In the genomic region with DNA sequence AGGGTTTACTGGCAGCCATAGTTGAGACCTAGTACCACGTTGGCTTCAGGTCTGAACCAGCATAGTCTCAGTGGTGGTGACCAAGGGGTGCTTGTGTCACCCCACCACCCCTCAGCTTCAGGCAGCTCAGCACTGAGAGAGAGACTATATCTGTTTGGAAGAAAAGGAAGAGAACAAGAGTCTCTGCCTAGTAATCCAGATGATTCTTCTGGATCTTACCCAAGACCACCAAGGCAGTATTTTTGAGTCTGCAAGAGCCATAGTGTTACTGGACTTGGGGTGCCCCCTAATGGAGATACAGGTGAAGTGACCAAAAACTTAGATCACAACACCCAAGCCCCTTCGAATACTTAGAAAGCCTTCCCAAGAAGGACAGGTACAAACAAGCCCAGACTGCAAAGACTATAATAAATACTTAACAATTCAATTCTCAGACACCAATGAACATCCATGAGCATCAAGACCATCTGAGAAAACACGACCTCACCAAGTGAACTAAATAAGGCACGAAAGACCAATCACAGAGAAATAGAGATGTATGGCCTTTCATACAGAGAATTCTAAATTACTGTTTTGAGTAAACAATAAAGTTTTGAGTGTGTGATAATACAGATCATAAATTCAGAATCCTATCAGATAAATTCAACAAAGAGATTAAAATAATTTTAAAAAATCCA, we compare ENCODE assay signal across 8 cellular contexts.
DNase-seq lines count a peak whose midpoint lies in the region; ATAC-seq lines count a peak whose summit lies in the region.

No MANE protein-coding gene starts in this region.

- H3K27ac Mint-ChIP-seq in T-cell: no peak overlapping the region

- ATAC-seq in Right ventricle myocardium inferior (peak; percentile 39), T-cell (replicated peaks in 1 of 4) (peak in 1 of 4 experiments; percentile 61), HG03097 (IDR thresholded peaks at IDR 0.05; ENCODE audit: low FRiP score, unreplicated experiment) (no peak)

- H3K4me3 ChIP-seq in Jurkat, Clone E6-1 (ENCODE audit: low read length): no peak overlapping the region

- CTCF ChIA-PET in T-cell (lab: Charles Lee): interaction anchor here (0.5 to 3.6 kb wide), 9 partner anchors 135 to 1613 kb away, joined by 3 to 21 read pairs (median 4); no protein-coding TSS in a partner anchor

- POLR2A ChIA-PET in T-cell (lab: Charles Lee): interaction anchor here (0.6 kb wide), 2 partner anchors 11 to 282 kb away, joined by 3 read pairs; no protein-coding TSS in a partner anchor

- intact Hi-C loops in Right ventricle myocardium inferior (cut with DNase I): loop anchor here (5.0 to 10.0 kb wide), 3 partner anchors 57 to 265 kb away; no protein-coding TSS in a partner anchor
- intact Hi-C loops in cardiac septum (cut with DNase I): loop anchor here (5.0 to 10.0 kb wide), 2 partner anchors 132 to 265 kb away; no protein-coding TSS in a partner anchor

- H3K4me3 Mint-ChIP-seq in T-cell: no peak overlapping the region

- no peak for DNase-seq in Right ventricle myocardium inferior (ENCODE audit: missing footprints)
- no peak for DNase-seq in cardiac septum (ENCODE audit: low spot score)
- DNase-seq in Jurkat, Clone E6-1 (ENCODE audit: low read depth, low spot score): peak; percentile 57
- peak in 30 of 34 experiments; percentile 2 to 49 (median 22) for DNase-seq in T-cell
- peak; percentile 43 to 69 for DNase-seq in dermis microvascular lymphatic vessel endothelial cell (ENCODE audit: low read depth in 2 of 2)
- DNase-seq in mucosa of gallbladder (ENCODE audit: low spot score): peak; percentile 40
- no peak for DNase-seq in HuH-7 (ENCODE audit: low spot score)

- H3K9me3 Mint-ChIP-seq in T-cell: peaks cover 0 to 9% (median 0%) of the 10 kb centered on the region in 3 donors

- H3K27me3 Mint-ChIP-seq in T-cell: peaks cover 12 to 22% of the 10 kb centered on the region in 2 donors

- no peaks in the 10 kb centered on the region for H3K4me1 Mint-ChIP-seq in T-cell

- peaks cover 3% of the 10 kb centered on the region for H3K36me3 Mint-ChIP-seq in T-cell

Comparison
In these comparisons a context has a peak if more than half of its experiments do, and no peak if none do; other contexts are left out.
1. DNase-seq: peak in Jurkat, Clone E6-1 (single experiment), T-cell (30 of 34), dermis microvascular lymphatic vessel endothelial cell (2 of 2) and mucosa of gallbladder (single experiment); none in Right ventricle myocardium inferior (single experiment), cardiac septum (single experiment) and HuH-7 (single experiment).